ENCODE assay signal across 8 cellular contexts in genomic region chr14:68789002-68789797, GRCh38. TPM values are rescaled to one million over a fixed set of nuclear protein-coding genes. Genes with fewer than 3 reads are reported as not detected.
DNase-seq lines count a peak whose midpoint lies in the region; ATAC-seq and TF ChIP-seq lines count a peak whose summit lies in the region.

No MANE protein-coding gene starts in this region.

- no peak for ATAC-seq in HG03045 (IDR thresholded peaks at IDR 0.05; ENCODE audit: unreplicated experiment)

- peak overlapping the region; percentile 98 for H3K4me3 ChIP-seq in choroid plexus epithelial cell (ENCODE audit: low read depth, low read length)

- TF ChIP-seq CTCF in choroid plexus epithelial cell (conservative IDR thresholded peaks at IDR 0.05; ENCODE audit: low read depth, low read length) = peak; percentile 80

- DNase-seq in NCI-H1417 (lab: John Stamatoyannopoulos, UW) (peak; percentile 48 to 83 (median 67)), NCI-H1417 treated with DMSO at 0.1 percent for 48 hours (lab: John Stamatoyannopoulos, UW) (no peak), NCI-H460 (ENCODE audit: extremely low read depth, low read depth) (peak; percentile 78), choroid plexus epithelial cell (ENCODE audit: low read depth) (peak; percentile 81), left kidney (ENCODE audit: low read depth, low spot score) (peak; percentile 92)
- DNase-seq in activated CD4-positive, alpha-beta T cell treated with anti-CD3 and anti-CD28 coated beads for 24 hours (ENCODE audit: low read depth in 2 of 2) = peak; percentile 69 to 76
- peak; percentile 85 for DNase-seq in stimulated activated CD4-positive, alpha-beta T cell treated with anti-CD3 and anti-CD28 coated beads, Interleukin-1b, Interleukin-23, amount 100 ng/mL, for 48 hours

RNA-seq across cellular contexts. Expression of gene ZFP36L1, which starts 3.7 kb away (rescaled TPM):
- 14.1 and 17.1 TPM in 2 replicates for total RNA-seq in NCI-H460 (2014; rRNA removed; shearing (Covaris generic))
- polyA plus RNA-seq in NCI-H460 (2014; cell fraction: nucleus; rRNA removed) = 7.3 and 9.9 TPM in 2 replicates
